Comparison of ENCODE assay signal across 19 cellular contexts in genomic region chr2:104769096-104769495, GRCh38.
DNase-seq lines count a peak whose midpoint lies in the region; FAIRE-seq and TF ChIP-seq lines count a peak whose summit lies in the region.
"Had no signal": no experiment of that assay in that cellular context is flagged by ENCODE, and none has a peak within 500 bp of the region (broad histone marks: within the 10 kb centered on the region; RNA-seq: fewer than 3 reads in every experiment).

No MANE protein-coding gene starts in this region.

- TF ChIP-seq CTCF in astrocyte of the spinal cord (IDR thresholded peaks at IDR 0.05; ENCODE audit: low read depth, low read length) (no peak), fibroblast of the aortic adventitia (IDR thresholded peaks at IDR 0.05; ENCODE audit: insufficient read depth, low read length) (no peak), GM20000 (IDR thresholded peaks at IDR 0.05; ENCODE audit: extremely low read depth, missing control alignments) (no peak), vagina (IDR thresholded peaks at IDR 0.05) (no peak), D721Med (IDR thresholded peaks at IDR 0.05; ENCODE audit: insufficient read depth, missing control alignments) (no peak), stomach (IDR thresholded peaks at IDR 0.05) (no peak)

- 87 to 95% (median 91%) methylated on average over 1 of the region's 1 CpG for WGBS in stomach, 5 donors

- peak; percentile 7 for DNase-seq in ELR (ENCODE audit: low read depth)
- peak; percentile 95 for DNase-seq in astrocyte of the spinal cord (ENCODE audit: low read depth, low spot score)
- peak; percentile 24 for DNase-seq in fibroblast of the aortic adventitia (ENCODE audit: low read depth)
- peak; percentile 65 for DNase-seq in putamen (ENCODE audit: low spot score)
- DNase-seq in GM20000 (ENCODE audit: low spot score): no peak
- DNase-seq in vagina (ENCODE audit: extremely low spot score in 2 of 2): no peak
- DNase-seq in D721Med (ENCODE audit: insufficient read length, low spot score): no peak
- no peak for DNase-seq in stomach
- DNase-seq: activated CD4-positive, alpha-beta T cell treated with anti-CD3 and anti-CD28 coated beads for 1 hour; activated CD8-positive, alpha-beta memory T cell treated with anti-CD3 and anti-CD28 coated beads, Interleukin-2, amount 50 U/mL, for 4 hours; activated naive CD4-positive, alpha-beta T cell treated with anti-CD3 and anti-CD28 coated beads for 36 hours; central memory CD4-positive, alpha-beta T cell; heart left ventricle; KG1; mucosa of descending colon; NCI-H1417; stimulated activated CD4-positive, alpha-beta T cell treated with anti-CD3 and anti-CD28 coated beads, Interleukin-12 subunit alpha, Interleukin-12 subunit beta, amount 100 ng/mL, for 4 hours had no signal

- H3K4me1 ChIP-seq in vagina (no peaks in the 10 kb centered on the region), stomach (no peaks in the 10 kb centered on the region)
- H3K4me1 ChIP-seq: parathyroid adenoma had no signal

- no peak for TF ChIP-seq EP300 in stomach (IDR thresholded peaks at IDR 0.05)

- H3K27ac ChIP-seq in vagina (no peak overlapping the region), stomach (no peak overlapping the region)
- H3K27ac ChIP-seq: heart left ventricle, parathyroid adenoma had no signal

- no peaks in the 10 kb centered on the region for H3K27me3 ChIP-seq in vagina
- H3K27me3 ChIP-seq in stomach: no peaks in the 10 kb centered on the region
- H3K27me3 ChIP-seq: heart left ventricle had no signal

- intact Hi-C loops in vagina (cut with DNase I) (no loop called here), stomach (cut with DNase I; ENCODE audit: low total_unique reads) (no loop called here)

- no peaks in the 10 kb centered on the region for H3K36me3 ChIP-seq in vagina
- no peaks in the 10 kb centered on the region for H3K36me3 ChIP-seq in stomach
- H3K36me3 ChIP-seq: heart left ventricle had no signal

- FAIRE-seq in D721Med (lab: Jason Lieb, UNC): no peak
- FAIRE-seq: endometrium had no signal

- H3K4me3 ChIP-seq in astrocyte of the spinal cord (ENCODE audit: low read depth, low read length) (no peak overlapping the region), fibroblast of the aortic adventitia (ENCODE audit: low read depth, low read length) (no peak overlapping the region), vagina (no peak overlapping the region), stomach (no peak overlapping the region)
- H3K4me3 ChIP-seq: heart left ventricle, mucosa of descending colon had no signal

- in situ Hi-C loops in astrocyte of the spinal cord (cut with HindIII; ENCODE audit: low sequenced_read_pairs): no loop called here

- H3K9me3 ChIP-seq in vagina (no peaks in the 10 kb centered on the region), stomach (peaks cover 0 to 11% (median 2%) of the 10 kb centered on the region in 4 donors)
- H3K9me3 ChIP-seq: mucosa of descending colon had no signal

- no peak for TF ChIP-seq POLR2A in vagina (IDR thresholded peaks at IDR 0.05)
- TF ChIP-seq POLR2A in stomach (IDR thresholded peaks at IDR 0.05): no peak

Comparison
In these comparisons a context has a peak if more than half of its experiments do, and no peak if none do; other contexts are left out.
1. DNase-seq: peak in ELR (single experiment), astrocyte of the spinal cord (single experiment), fibroblast of the aortic adventitia (single experiment) and putamen (single experiment); none in GM20000 (single experiment), vagina (0 of 2), D721Med (single experiment) and stomach (single experiment).